Comparison of ENCODE assay signal across 12 cellular contexts in genomic region chr2:10009811-10010781, GRCh38. TPM values are rescaled to one million over a fixed set of nuclear protein-coding genes. Genes with fewer than 3 reads are reported as not detected.
DNase-seq lines count a peak whose midpoint lies in the region; ATAC-seq and TF ChIP-seq lines count a peak whose summit lies in the region.
"Had no signal": no experiment of that assay in that cellular context is flagged by ENCODE, and none has a peak within 500 bp of the region (broad histone marks: within the 10 kb centered on the region; RNA-seq: fewer than 3 reads in every experiment).

No MANE protein-coding gene starts in this region.

- H3K27ac ChIP-seq in Panc1 (ENCODE audit: low read length) (no peak overlapping the region), psoas muscle (peak overlapping the region; percentile 54)
- H3K27ac ChIP-seq: neural progenitor cell had no signal

- H3K36me3 ChIP-seq in Panc1 (ENCODE audit: control insufficient read depth, insufficient read depth, low read length) (no peaks in the 10 kb centered on the region), psoas muscle (ENCODE audit: insufficient read depth in 1 of 2, low read depth in 1 of 2) (no peaks in the 10 kb centered on the region)
- H3K36me3 ChIP-seq: neural progenitor cell had no signal

- WGBS in psoas muscle, 3 donors, result 53 to 64% (median 57%) methylated on average over 33 to 36 of the region's 36 CpGs

- no peak for TF ChIP-seq CTCF in AG09319 (IDR thresholded peaks at IDR 0.05; ENCODE audit: low read depth, low read length)
- TF ChIP-seq CTCF in Panc1 (IDR thresholded peaks at IDR 0.05), result no peak
- TF ChIP-seq CTCF in psoas muscle (IDR thresholded peaks at IDR 0.05), result no peak

- DNase-seq in AG09319 (ENCODE audit: extremely low read depth, low read depth), result peak; percentile 23
- no peak for DNase-seq in Panc1 (ENCODE audit: low read depth, low spot score)
- peak; percentile 81 for DNase-seq in cardiac septum (ENCODE audit: low spot score)
- DNase-seq in psoas muscle, result peak; percentile 90 to 93
- DNase-seq in NCI-H2107 (lab: John Stamatoyannopoulos, UW), result no peak
- DNase-seq in pons (ENCODE audit: low spot score), result no peak
- DNase-seq in NCI-H187 treated with DMSO at 0.1 percent for 48 hours (lab: John Stamatoyannopoulos, UW), result no peak
- no peak for DNase-seq in ureter (ENCODE audit: low spot score)
- DNase-seq: activated CD4-positive, alpha-beta T cell treated with anti-CD3 and anti-CD28 coated beads for 36 hours; AML-193; NCI-H1092 had no signal

- POLR2A ChIA-PET in Panc1 (lab: Charles Lee), result no interaction called here

- no peak overlapping the region for H3K4me3 ChIP-seq in Panc1 (ENCODE audit: low read depth in 2 of 2, low read length in 2 of 2)
- no peak overlapping the region for H3K4me3 ChIP-seq in psoas muscle
- H3K4me3 ChIP-seq: neural progenitor cell had no signal

- no peaks in the 10 kb centered on the region for H3K27me3 ChIP-seq in Panc1 (ENCODE audit: control insufficient read depth, insufficient read depth, low read length)
- H3K27me3 ChIP-seq in psoas muscle (ENCODE audit: insufficient read depth in 3 of 3, low read length in 2 of 3), result no peaks in the 10 kb centered on the region
- H3K27me3 ChIP-seq: neural progenitor cell had no signal

- H3K4me1 ChIP-seq in Panc1 (ENCODE audit: control insufficient read depth, insufficient read depth, low read length) (no peaks in the 10 kb centered on the region), psoas muscle (peaks cover 22% of the 10 kb centered on the region)
- H3K4me1 ChIP-seq: neural progenitor cell had no signal

- ATAC-seq in Panc1 (peak; percentile 47; the same call in 1 of the 2 replicates), psoas muscle (peak; percentile 87 to 94 (median 90))
- ATAC-seq: activated CD4-positive, alpha-beta T cell treated with anti-CD3 and anti-CD28 coated beads for 36 hours had no signal

- H3K9me3 ChIP-seq in Panc1 (ENCODE audit: control insufficient read depth, insufficient read depth, low read depth, low read length), result no peaks in the 10 kb centered on the region
- no peaks in the 10 kb centered on the region for H3K9me3 ChIP-seq in psoas muscle

- intact Hi-C loops in Panc1 (cut with micrococcal nuclease; ENCODE audit: unreplicated experiment), result no loop called here
- intact Hi-C loops in cardiac septum (cut with DNase I), result loop anchor here (2.0 kb wide), 1 partner anchor 33 kb away; the partner anchor contains the start of gene KLF11
- intact Hi-C loops in psoas muscle (cut with DNase I), result no loop called here

- BruUV-seq in Panc1 (replicated peaks; lab: Mats Ljungman, UMichigan), result no TSS peak

- CTCF ChIA-PET in Panc1 (lab: Charles Lee), result no interaction called here

- in situ Hi-C loops in Panc1 (cut with HindIII; ENCODE audit: low pct_unique_long_range_greater_than_20kb, low sequenced_read_pairs), result no loop called here

RNA-seq across cellular contexts. Expression of gene KLF11, which starts 33.3 kb away (rescaled TPM):
- total RNA-seq in Panc1 (2021; ENCODE audit: unreplicated experiment) (23.7 TPM), cardiac septum (22.3 TPM), psoas muscle (10 to 100 TPM; 10.6 to 27.0 (median 17.3) TPM), ureter (18.8 TPM)
- polyA plus RNA-seq in Panc1 (2012; ENCODE audit: insufficient read length), result 14.0 TPM
- polyA plus RNA-seq in psoas muscle, result 10 to 100 TPM in 1 of 3 donors, 1 to 10 TPM in 2; 7.0 to 11.8 (median 9.6) TPM

RNA-seq across cellular contexts. Expression of gene GRHL1, which starts 58.6 kb away (rescaled TPM):
- total RNA-seq in Panc1 (2021; ENCODE audit: unreplicated experiment), result 4.7 TPM
- polyA plus RNA-seq in Panc1 (2012; ENCODE audit: insufficient read length), result 4.9 TPM
- total RNA-seq in cardiac septum, result 1.1 TPM
- total RNA-seq in psoas muscle, result 1 to 10 TPM in 2 of 4 donors, under 1 TPM in 2; 0.53 to 1.2 (median 1.1) TPM
- polyA plus RNA-seq in psoas muscle, result under 1 TPM; 0.38 to 0.63 (median 0.52) TPM
- 61.6 TPM for total RNA-seq in ureter

Comparison
In these comparisons a context has a peak if more than half of its experiments do, and no peak if none do; other contexts are left out.
1. DNase-seq: peak in AG09319 (single experiment), cardiac septum (single experiment) and psoas muscle (2 of 2); none in Panc1 (single experiment), NCI-H2107 (single experiment), pons (single experiment), NCI-H187 treated with DMSO at 0.1 percent for 48 hours (single experiment) and ureter (single experiment).
2. RNA of gene GRHL1, which starts 58.6 kb away (total RNA-seq): 61.6 TPM in ureter (single experiment); 4.7 TPM in Panc1 (single experiment), 0.53 to 1.2 TPM in psoas muscle and 1.1 TPM in cardiac septum (single experiment); every median in the first group is over 10 times any median in the second.